8 cellular contexts compared by ENCODE assay signal in genomic region chr19:51108066-51108804, GRCh38. TPM values are rescaled to one million over a fixed set of nuclear protein-coding genes. Genes with fewer than 3 reads are reported as not detected.
DNase-seq lines count a peak whose midpoint lies in the region; ATAC-seq, FAIRE-seq and TF ChIP-seq lines count a peak whose summit lies in the region.

CTU1 (minus strand) TSS chr19:51108409; CDS start chr19:51104569, 3,840 bp downstream.

- ATAC-seq in memory B cell (ENCODE audit: low read depth) = peak; percentile 98

- H3K36me3 ChIP-seq in H1 (ENCODE audit: control insufficient read depth in 2 of 4, insufficient read depth in 4 of 4, low read length in 3 of 4) = peaks cover 0 to 7% (median 1%) of the 10 kb centered on the region in 4 experiments; a peak in 2 of 8 replicates

- H3K27me3 ChIP-seq in H1 (replicated peaks in 1 of 4; ENCODE audit: control insufficient read depth in 3 of 4, extremely low read depth in 1 of 4, insufficient read depth in 3 of 4, low read length in 3 of 4) = peaks cover 0 to 13% (median 0%) of the 10 kb centered on the region in 4 experiments; a peak in 3 of 7 replicates

- no peak within 1 kb of the TSS for H3K23ac ChIP-seq in H1 (ENCODE audit: insufficient read length)

- H3K4me3 ChIP-seq in H1 (ENCODE audit: extremely low read depth in 1 of 4, insufficient read depth in 2 of 4, low read depth in 3 of 4, low read length in 4 of 4) = peak within 1 kb of the TSS; percentile 69 to 92 (median 81)

- TF ChIP-seq RAD21 in H1 (IDR thresholded peaks at IDR 0.05 in 1 of 2, conservative IDR thresholded peaks at IDR 0.05 in 1 of 2; ENCODE audit: low read depth in 2 of 2, low read length in 2 of 2) = no peak

- H4K91ac ChIP-seq in H1 (replicated peaks; ENCODE audit: insufficient read length, low read length) = no peak within 1 kb of the TSS

- CTCF ChIA-PET in H1 (lab: Charles Lee; ENCODE audit: partially characterized antibody) = interaction anchor here (1.0 kb wide), 1 partner anchor 12 kb away, joined by 3 read pairs; no protein-coding TSS in a partner anchor

- peak within 1 kb of the TSS; percentile 88 to 89 for H3K4me2 ChIP-seq in H1 (ENCODE audit: insufficient read depth in 1 of 2, low read depth in 2 of 2, low read length in 2 of 2)

- H3K18ac ChIP-seq in H1 (ENCODE audit: extremely low read depth, low read length) = no peak within 1 kb of the TSS

- H3K36me3 Mint-ChIP-seq in memory B cell = peaks cover 11% of the 10 kb centered on the region

- peaks cover 11% of the 10 kb centered on the region for H3K23me2 ChIP-seq in H1 (ENCODE audit: low read depth, low read length)

- H3K4me3 Mint-ChIP-seq in memory B cell = peak within 1 kb of the TSS; percentile 95

- H2BK15ac ChIP-seq in H1 (ENCODE audit: low read length) = no peak within 1 kb of the TSS

- no peak within 1 kb of the TSS for H3K27ac ChIP-seq in H1 (ENCODE audit: low read depth, low read length)

- peaks cover 4% of the 10 kb centered on the region for H3K79me1 ChIP-seq in H1 (ENCODE audit: low read depth, low read length)

- TF ChIP-seq CTCF in GM20000 (IDR thresholded peaks at IDR 0.05; ENCODE audit: extremely low read depth, missing control alignments) (no peak), H1 (IDR thresholded peaks at IDR 0.05; ENCODE audit: control extremely low read depth in 1 of 3, insufficient read depth in 1 of 3, low read depth in 1 of 3, low read length in 3 of 3) (no peak)

- H3K79me2 ChIP-seq in H1 (ENCODE audit: control insufficient read depth in 1 of 2, insufficient read depth in 2 of 2, low read length in 2 of 2) = no peaks in the 10 kb centered on the region

- H2BK12ac ChIP-seq in H1 (ENCODE audit: low read depth, low read length) = no peak within 1 kb of the TSS

- peaks cover 22% of the 10 kb centered on the region for H3K4me1 Mint-ChIP-seq in memory B cell

- WGBS in H1 (ENCODE audit: extremely low coverage in 1 of 2, insufficient coverage in 1 of 2, insufficient read length in 1 of 2, insufficient replicate concordance in 2 of 2, low coverage in 1 of 2, low lambda C conversion rate in 2 of 2, missing lambda C conversion rate in 1 of 2), 2 experiments = 1% methylated on average over 38 of the region's 43 CpGs; no CpG with 5 or more reads in 1 of the 2 experiments

- no peak within 1 kb of the TSS for H2AK5ac ChIP-seq in H1 (ENCODE audit: low read depth, low read length)

- TF ChIP-seq POLR2A in H1 (IDR thresholded peaks at IDR 0.05; ENCODE audit: control extremely low read depth in 1 of 2, low read depth in 2 of 2, low read length in 2 of 2) = peak in 1 of 2 experiments; percentile 69; a peak in 1 of 3 replicates

- H2AFZ ChIP-seq in H1 (ENCODE audit: low read length) = no peak within 1 kb of the TSS; the same call in 1 of the 2 replicates

- no peak within 1 kb of the TSS for H4K5ac ChIP-seq in H1 (ENCODE audit: insufficient read length, low read depth, low read length)

- peaks cover 2 to 6% of the 10 kb centered on the region in 2 experiments for H4K20me1 ChIP-seq in H1 (replicated peaks in 1 of 2; ENCODE audit: control insufficient read depth in 1 of 2, insufficient read depth in 2 of 2, low read length in 2 of 2)

- no peak within 1 kb of the TSS for H2BK120ac ChIP-seq in H1 (replicated peaks; ENCODE audit: low read depth, low read length)

- no peak within 1 kb of the TSS for H2BK5ac ChIP-seq in H1 (ENCODE audit: low read depth, low read length)

- H3K27ac Mint-ChIP-seq in memory B cell = peak within 1 kb of the TSS; percentile 94

- H3K4me1 ChIP-seq in H1 (replicated peaks in 1 of 4; ENCODE audit: control insufficient read depth in 3 of 4, insufficient read depth in 4 of 4, low read length in 3 of 4) = peaks cover 0 to 6% (median 0%) of the 10 kb centered on the region in 4 experiments; a peak in 3 of 7 replicates

- FAIRE-seq in H1 (lab: Jason Lieb, UNC) = peak; percentile 97

- no peaks in the 10 kb centered on the region for H3K9me3 ChIP-seq in H1 (ENCODE audit: insufficient read depth in 2 of 2, low read depth in 1 of 2, low read length in 1 of 2)

- H4K8ac ChIP-seq in H1 (ENCODE audit: extremely low read depth, insufficient read depth, low read length) = peak within 1 kb of the TSS; percentile 60; the same call in 1 of the 2 replicates

- no peak within 1 kb of the TSS for H2BK20ac ChIP-seq in H1 (ENCODE audit: low read length)

- no peak within 1 kb of the TSS for H3K56ac ChIP-seq in H1 (replicated peaks; ENCODE audit: insufficient read length, low read depth, low read length)

- no peak within 1 kb of the TSS for H3K4ac ChIP-seq in H1 (replicated peaks; ENCODE audit: insufficient read length, low read depth, low read length)

- no peak within 1 kb of the TSS for H3K14ac ChIP-seq in H1 (ENCODE audit: insufficient read length)

- no peaks in the 10 kb centered on the region for H3K9me3 Mint-ChIP-seq in memory B cell

- no peak for TF ChIP-seq EP300 in H1 (IDR thresholded peaks at IDR 0.05; ENCODE audit: borderline replicate concordance in 1 of 2, low read depth in 2 of 2, low read length in 2 of 2)

- H3K9ac ChIP-seq in H1 (replicated peaks in 1 of 4; ENCODE audit: extremely low read depth in 1 of 4, low read depth in 3 of 4, low read length in 3 of 4) = peak within 1 kb of the TSS in 3 of 4 experiments; percentile 15 to 59 (median 28); a peak in 5 of 7 replicates

- POLR2A ChIA-PET in H1 (lab: Charles Lee; ENCODE audit: partially characterized antibody) = interaction anchor here (0.7 to 0.8 kb wide), 2 partner anchors 12 to 312 kb away, joined by 3 read pairs; no protein-coding TSS in a partner anchor

- no peaks in the 10 kb centered on the region for H3K27me3 Mint-ChIP-seq in memory B cell

- peak; percentile 100 for DNase-seq in CMK (ENCODE audit: low read depth)
- peak; percentile 97 for DNase-seq in GM20000 (ENCODE audit: low spot score)
- DNase-seq in HT-29 (ENCODE audit: low spot score) = peak; percentile 100
- DNase-seq in NOMO-1 (lab: John Stamatoyannopoulos, UW; ENCODE audit: unreplicated experiment in 2 of 2) = peak; percentile 99 to 100
- peak; percentile 87 to 96 (median 92) for DNase-seq in activated CD8-positive, alpha-beta memory T cell treated with anti-CD3 and anti-CD28 coated beads for 48 hours (ENCODE audit: low read depth in 2 of 3, low spot score in 2 of 3)
- DNase-seq in H1 (ENCODE audit: low read depth in 1 of 2, low spot score in 2 of 2) = peak; percentile 94 to 98
- peak; percentile 91 to 97 for DNase-seq in memory B cell (ENCODE audit: low spot score in 2 of 2)
- peak; percentile 96 for DNase-seq in stimulated activated CD8-positive, alpha-beta memory T cell treated with anti-CD3 and anti-CD28 coated beads, Interleukin-12 subunit alpha, Interleukin-12 subunit beta, amount 100 ng/mL, for 24 hours (ENCODE audit: extremely low read depth)

TF ChIP-seq in H1, 55 proteins besides CTCF, POLR2A, EP300 and RAD21 (continues in another document):
- TF ChIP-seq NANOG (IDR thresholded peaks at IDR 0.05; ENCODE audit: insufficient read depth, low read depth, low read length, poor library complexity, severe bottlenecking) = peak; percentile 32
- TF ChIP-seq TAF1 (IDR thresholded peaks at IDR 0.05; ENCODE audit: low read depth, low read length) = peak; percentile 47
- no peak for TF ChIP-seq FOSL1 (IDR thresholded peaks at IDR 0.05; ENCODE audit: insufficient read depth, low read depth, low read length)
- no peak; the same call in 1 of the 2 replicates for TF ChIP-seq BACH1 (IDR thresholded peaks at IDR 0.05; ENCODE audit: low read length)
- TF ChIP-seq CHD2 (IDR thresholded peaks at IDR 0.05; ENCODE audit: low read length) = peak; percentile 43; the same call in 1 of the 2 replicates
- TF ChIP-seq GABPA (IDR thresholded peaks at IDR 0.05; ENCODE audit: borderline replicate concordance, insufficient read depth, low read length) = peak; percentile 92
- TF ChIP-seq TBP (IDR thresholded peaks at IDR 0.05; ENCODE audit: low read depth, low read length) = 0 out of 2 replicates have a peak, but pooled peaks have one; percentile 13
- TF ChIP-seq SIN3A (conservative IDR thresholded peaks at IDR 0.05 in 1 of 2, IDR thresholded peaks at IDR 0.05 in 1 of 2; ENCODE audit: low read depth in 1 of 2, low read length in 2 of 2) = peak in 1 of 2 experiments; percentile 99; a peak in 2 of 4 replicates
- peak; percentile 37; the same call in 1 of the 2 replicates for TF ChIP-seq POLR2AphosphoS5 (IDR thresholded peaks at IDR 0.05; ENCODE audit: low read depth, low read length)
- TF ChIP-seq NRF1 (IDR thresholded peaks at IDR 0.05; ENCODE audit: low read depth, low read length) = peak; percentile 81
- 0 out of 2 replicates have a peak, but pooled peaks have one; percentile 37 for TF ChIP-seq YY1 (IDR thresholded peaks at IDR 0.05; ENCODE audit: low read depth, low read length)
- 0 out of 2 replicates have a peak, but pooled peaks have one; percentile 27 for TF ChIP-seq TEAD4 (IDR thresholded peaks at IDR 0.05; ENCODE audit: low read depth, low read length)
- 0 out of 2 replicates have a peak, but pooled peaks have one; percentile 12 for TF ChIP-seq E2F6 (IDR thresholded peaks at IDR 0.05)
- TF ChIP-seq MAX (IDR thresholded peaks at IDR 0.05) = peak; percentile 85
- no peak for TF ChIP-seq GTF2F1 (IDR thresholded peaks at IDR 0.05; ENCODE audit: borderline replicate concordance, low read depth, low read length)
- peak; percentile 67; the same call in 1 of the 2 replicates for TF ChIP-seq RFX5 (IDR thresholded peaks at IDR 0.05; ENCODE audit: borderline replicate concordance, low read depth, low read length)
- peak; percentile 78 for TF ChIP-seq CREB1 (IDR thresholded peaks at IDR 0.05)

RNA-seq across cellular contexts. Expression of gene CTU1, which starts in this region (rescaled TPM):
- total RNA-seq in HT-29 (2014; rRNA removed; shearing (Covaris generic)) = 44.5 and 46.9 TPM in 2 replicates
- 7.2 and 8.1 TPM in 2 replicates for total RNA-seq in H1 (2021; fragmentation: NEBNext Ultra II Directional; extraction: Animal tissue kit (Norgen Biotek cat#: 25700))
- 4.6 and 6.6 TPM in 2 replicates for polyA plus RNA-seq in H1 (2011; rRNA removed)
- polyA plus RNA-seq in H1 (2011; cell fraction: cytosol; rRNA removed) = 5.2 TPM
- polyA plus RNA-seq in H1 (2011; cell fraction: nucleus; rRNA removed) = 12.7 TPM
- polyA plus RNA-seq in H1 (2012, experiment 1 of 2) = 2.9 to 4.4 TPM (median 3.7 TPM) in 4 replicates
- polyA plus RNA-seq in H1 (2012, experiment 2 of 2) = 1.4 TPM
- 3.1 TPM for polyA plus RNA-seq in H1 (2013, experiment 1 of 2)
- polyA plus RNA-seq in H1 (2013, experiment 2 of 2) = 2.6 TPM
- polyA minus RNA-seq in H1 (2011; rRNA and poly(A)+ RNA removed) = 1.4 and 1.6 TPM in 2 replicates
- polyA minus RNA-seq in H1 (2011; cell fraction: cytosol; rRNA and poly(A)+ RNA removed) = 3.9 TPM
- polyA minus RNA-seq in H1 (2011; cell fraction: nucleus; rRNA and poly(A)+ RNA removed) = 4.5 TPM
